Comparison of ENCODE assay signal across 14 cellular contexts in the genomic region with DNA sequence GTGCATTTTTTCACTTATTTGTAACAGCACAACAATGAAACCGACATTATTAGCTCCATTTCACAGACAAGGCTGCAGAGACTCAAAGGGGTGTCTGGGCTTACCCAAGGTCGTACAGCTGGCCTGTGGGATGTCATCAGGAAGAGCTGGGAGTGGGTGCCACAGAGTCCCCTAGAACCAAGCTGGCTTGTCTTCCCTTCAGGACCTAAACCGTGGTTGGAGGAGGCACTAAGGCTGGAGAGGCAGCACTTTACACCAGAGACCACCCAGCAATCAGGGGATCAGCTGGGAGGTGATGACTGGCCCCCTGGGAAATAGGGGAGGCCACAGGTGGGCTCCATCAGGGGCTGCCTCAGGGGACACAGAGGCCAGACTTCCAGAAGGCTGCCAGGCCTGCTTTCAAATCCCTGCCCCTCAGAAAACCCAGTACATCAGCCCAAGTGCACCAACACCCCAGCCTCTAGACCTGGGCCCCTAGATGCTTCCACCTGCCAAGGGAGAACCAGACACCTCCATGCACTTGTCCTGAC. TPM values are rescaled to one million over a fixed set of nuclear protein-coding genes. Genes with fewer than 3 reads are reported as not detected.
A peak's percentile ranks its signal among the peaks of the same experiment; 100 is the strongest.
DNase-seq lines count a peak whose midpoint lies in the region; ATAC-seq and TF ChIP-seq lines count a peak whose summit lies in the region.
"Had no signal": no experiment of that assay in that cellular context is flagged by ENCODE, and none has a peak within 500 bp of the region (broad histone marks: within the 10 kb centered on the region; RNA-seq: fewer than 3 reads in every experiment).

No MANE protein-coding gene starts in this region.

- ATAC-seq in GM18867 (IDR thresholded peaks at IDR 0.05; ENCODE audit: unreplicated experiment), result no peak

- H3K27me3 Mint-ChIP-seq in osteocyte (ENCODE audit: unreplicated experiment), result peaks cover 4% of the 10 kb centered on the region
- H3K27me3 Mint-ChIP-seq: CD4-positive, alpha-beta T cell had no signal

- H3K4me3 Mint-ChIP-seq in osteocyte (ENCODE audit: unreplicated experiment), result no peak overlapping the region
- H3K4me3 Mint-ChIP-seq: CD4-positive, alpha-beta T cell had no signal

- H3K4me1 Mint-ChIP-seq in osteocyte (ENCODE audit: unreplicated experiment), result no peaks in the 10 kb centered on the region

- DNase-seq in activated CD8-positive, alpha-beta memory T cell treated with anti-CD3 and anti-CD28 coated beads for 24 hours, result peak; percentile 17
- no peak for DNase-seq in activated CD8-positive, alpha-beta memory T cell treated with anti-CD3 and anti-CD28 coated beads, Interleukin-2, amount 50 U/mL, for 4 hours
- DNase-seq in iPS-NIHi11 (ENCODE audit: low spot score) (peak; percentile 2), osteocyte (ENCODE audit: extremely low spot score, unreplicated experiment) (peak; percentile 56), amygdala (lab: John Stamatoyannopoulos, UW) (no peak), DMS 273 treated with DMSO at 0.1 percent for 48 hours (lab: John Stamatoyannopoulos, UW) (no peak)
- DNase-seq: 8988T, AML-193, C1 segment of cervical spinal cord, Calu3, DMS79 had no signal

- no peaks in the 10 kb centered on the region for H3K36me3 Mint-ChIP-seq in osteocyte (ENCODE audit: unreplicated experiment)

- no peaks in the 10 kb centered on the region for H3K9me3 Mint-ChIP-seq in osteocyte (ENCODE audit: unreplicated experiment)

- no peak for TF ChIP-seq CTCF in osteocyte (IDR thresholded peaks at IDR 0.05)

- H3K27ac Mint-ChIP-seq in osteocyte (ENCODE audit: unreplicated experiment), result no peak overlapping the region
- H3K27ac Mint-ChIP-seq: CD4-positive, alpha-beta T cell had no signal

RNA-seq across cellular contexts. Expression of a gene that starts 28.3 kb away (rescaled TPM):
- total RNA-seq in osteocyte, result 0.34 and 0.43 TPM in 2 replicates
- total RNA-seq: CD4-positive, alpha-beta T cell; G401 had no signal

Comparison
In these comparisons a context has a peak if more than half of its experiments do, and no peak if none do; other contexts are left out.
1. DNase-seq: peak in activated CD8-positive, alpha-beta memory T cell treated with anti-CD3 and anti-CD28 coated beads for 24 hours (single experiment), iPS-NIHi11 (single experiment) and osteocyte (single experiment); none in activated CD8-positive, alpha-beta memory T cell treated with anti-CD3 and anti-CD28 coated beads, Interleukin-2, amount 50 U/mL, for 4 hours (single experiment), amygdala (0 of 56) and DMS 273 treated with DMSO at 0.1 percent for 48 hours (single experiment).